9 cellular contexts compared by ENCODE assay signal in genomic region chr3:150469931-150470740, GRCh38.
A peak's percentile ranks its signal among the peaks of the same experiment; 100 is the strongest.
DNase-seq lines count a peak whose midpoint lies in the region; ATAC-seq, FAIRE-seq and TF ChIP-seq lines count a peak whose summit lies in the region.
"Had no signal": no experiment of that assay in that cellular context is flagged by ENCODE, and none has a peak within 500 bp of the region (broad histone marks: within the 10 kb centered on the region; RNA-seq: fewer than 3 reads in every experiment).

No MANE protein-coding gene starts in this region.

- H4K20me1 ChIP-seq in keratinocyte (ENCODE audit: control insufficient read depth, extremely low read depth, insufficient read depth, low read length) = no peaks in the 10 kb centered on the region

- dilution Hi-C loops in keratinocyte (cut with MboI; ENCODE audit: extremely low pct_ligation_motif_present, low sequenced_read_pairs) = no loop called here

- H3K36me3 ChIP-seq in keratinocyte (ENCODE audit: control insufficient read depth in 2 of 2, extremely low read depth in 1 of 2, insufficient read depth in 2 of 2, low read length in 2 of 2) (no peaks in the 10 kb centered on the region), thoracic aorta (no peaks in the 10 kb centered on the region)

- H3K9ac ChIP-seq in keratinocyte (ENCODE audit: control insufficient read depth, extremely low read depth, insufficient read depth, low read length) = peak overlapping the region; percentile 89

- ATAC-seq in thoracic aorta (ENCODE audit: insufficient number of reproducible peaks, low FRiP score, low read depth) = no peak
- ATAC-seq in HG03342 (IDR thresholded peaks at IDR 0.05; ENCODE audit: unreplicated experiment) = no peak
- ATAC-seq: activated CD8-positive, alpha-beta T cell treated with anti-CD3 and anti-CD28 coated beads, Interleukin-2, amount 10 ng/mL, durations not matched to agents 7 days and 5 days had no signal

- H3K4me3 ChIP-seq in keratinocyte (ENCODE audit: control insufficient read depth in 2 of 3, extremely low read depth in 1 of 3, insufficient read depth in 2 of 3, low read depth in 1 of 3, low read length in 3 of 3) (peak overlapping the region; percentile 24 to 73 (median 72)), thoracic aorta (no peak overlapping the region)

- DNase-seq in DMS153 (lab: John Stamatoyannopoulos, UW) = peak; percentile 49
- DNase-seq in DMS153 treated with DMSO at 0.1 percent for 48 hours (lab: John Stamatoyannopoulos, UW; ENCODE audit: unreplicated experiment) = no peak
- peak; percentile 38 for DNase-seq in amniotic epithelial cell (ENCODE audit: low read depth)
- peak; percentile 70 for DNase-seq in keratinocyte (ENCODE audit: low read depth, low spot score)
- no peak for DNase-seq in thoracic aorta (ENCODE audit: low spot score)
- DNase-seq in NCI-H1694 (lab: John Stamatoyannopoulos, UW) = no peak
- no peak for DNase-seq in NCI-H748 (lab: John Stamatoyannopoulos, UW; ENCODE audit: unreplicated experiment)
- DNase-seq: activated CD8-positive, alpha-beta T cell treated with anti-CD3 and anti-CD28 coated beads, Interleukin-2, amount 10 ng/mL, durations not matched to agents 7 days and 5 days had no signal

- peak overlapping the region; percentile 99 for H3K4me2 ChIP-seq in keratinocyte (ENCODE audit: control insufficient read depth, extremely low read depth, insufficient read depth, low read depth, low read length)

- peaks cover 24% of the 10 kb centered on the region for H3K4me1 ChIP-seq in keratinocyte (ENCODE audit: control insufficient read depth, extremely low read depth, insufficient read depth, low read length)
- peaks cover 6 to 15% of the 10 kb centered on the region in 2 donors for H3K4me1 ChIP-seq in thoracic aorta (ENCODE audit: control insufficient read depth in 1 of 2, low read depth in 2 of 2)

- peak overlapping the region; percentile 39 for H2AFZ ChIP-seq in keratinocyte (ENCODE audit: control insufficient read depth, low read length)

- TF ChIP-seq CTCF in keratinocyte (optimal IDR thresholded peaks at IDR 0.05 in 1 of 3, IDR thresholded peaks at IDR 0.05 in 1 of 3, conservative IDR thresholded peaks at IDR 0.05 in 1 of 3; ENCODE audit: extremely low read depth in 1 of 3, insufficient read depth in 2 of 3, low read length in 3 of 3) = no peak
- no peak for TF ChIP-seq CTCF in thoracic aorta (IDR thresholded peaks at IDR 0.05)

- peak; percentile 56 for FAIRE-seq in keratinocyte (lab: Jason Lieb, UNC)

- no peaks in the 10 kb centered on the region for H3K79me2 ChIP-seq in keratinocyte (ENCODE audit: control insufficient read depth, insufficient read depth, low read length)

- H3K9me1 ChIP-seq in keratinocyte (ENCODE audit: control insufficient read depth, extremely low read depth, insufficient read depth, low read length) = no peaks in the 10 kb centered on the region

- H3K27me3 ChIP-seq in keratinocyte (ENCODE audit: control insufficient read depth, extremely low read depth, insufficient read depth, low read length) = no peaks in the 10 kb centered on the region
- no peaks in the 10 kb centered on the region for H3K27me3 ChIP-seq in thoracic aorta (replicated peaks; ENCODE audit: insufficient read depth)

- peak overlapping the region; percentile 99 for H3K27ac ChIP-seq in keratinocyte (ENCODE audit: control insufficient read depth, insufficient read depth, low read length)
- H3K27ac ChIP-seq in thoracic aorta = peak overlapping the region; percentile 58 to 63

- no peaks in the 10 kb centered on the region for H3K9me3 ChIP-seq in keratinocyte (ENCODE audit: control insufficient read depth, low read depth, low read length)
- H3K9me3 ChIP-seq in thoracic aorta = no peaks in the 10 kb centered on the region

Comparison
In these comparisons a context has a peak if more than half of its experiments do, and no peak if none do; other contexts are left out.
1. DNase-seq: peak in DMS153 (single experiment), amniotic epithelial cell (single experiment) and keratinocyte (single experiment); none in DMS153 treated with DMSO at 0.1 percent for 48 hours (single experiment), thoracic aorta (single experiment), NCI-H1694 (single experiment) and NCI-H748 (single experiment).